9 cellular contexts compared by ENCODE assay signal in the genomic region with DNA sequence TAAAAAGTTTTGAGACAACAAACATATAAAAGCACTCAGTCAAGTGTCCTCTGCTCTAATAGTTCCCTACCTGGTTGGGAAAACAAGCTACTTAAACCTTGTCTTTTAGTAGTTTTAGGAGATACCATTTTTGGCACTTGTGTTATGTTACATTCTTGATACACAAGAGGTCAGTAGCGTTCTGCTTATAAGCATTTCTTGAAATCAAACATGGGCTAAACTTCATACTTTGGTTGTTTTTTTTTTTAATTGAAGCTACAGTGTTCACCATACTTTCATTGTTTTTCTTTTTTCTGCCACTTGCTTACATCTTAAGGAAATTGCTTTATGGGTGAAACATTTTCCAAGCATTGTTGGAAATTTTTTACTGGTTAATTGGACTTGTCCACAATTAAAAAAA. TPM values are rescaled to one million over a fixed set of nuclear protein-coding genes. Genes with fewer than 3 reads are reported as not detected.
DNase-seq lines count a peak whose midpoint lies in the region; ATAC-seq, FAIRE-seq and TF ChIP-seq lines count a peak whose summit lies in the region.
"Had no signal": no experiment of that assay in that cellular context is flagged by ENCODE, and none has a peak within 500 bp of the region (broad histone marks: within the 10 kb centered on the region; RNA-seq: fewer than 3 reads in every experiment).

No MANE protein-coding gene starts in this region.

- H3K4me3 Mint-ChIP-seq in nephron progenitor cell = no peak overlapping the region
- H3K4me3 Mint-ChIP-seq: activated naive CD4-positive, alpha-beta T cell treated with anti-CD3 and anti-CD28 coated beads, Interleukin-2, amount 50 U/mL, for 24 hours had no signal

- no peak overlapping the region for H3K27ac ChIP-seq in heart right ventricle

- DNase-seq in heart right ventricle = no peak
- no peak for DNase-seq in Right ventricle myocardium inferior (ENCODE audit: missing footprints)
- DNase-seq in NCI-H2107 treated with DMSO at 0.1 percent for 48 hours (lab: John Stamatoyannopoulos, UW; ENCODE audit: unreplicated experiment) = peak; percentile 83
- peak; percentile 41 for DNase-seq in bronchial epithelial cell (ENCODE audit: low read depth)
- no peak for DNase-seq in nephron progenitor cell
- DNase-seq in mesenteric fat pad (ENCODE audit: low spot score) = no peak

- H3K4me1 Mint-ChIP-seq in nephron progenitor cell = no peaks in the 10 kb centered on the region

- H3K27me3 ChIP-seq in heart right ventricle = no peaks in the 10 kb centered on the region
- H3K27me3 ChIP-seq in bronchial epithelial cell (ENCODE audit: control insufficient read depth, insufficient read depth, low read length) = no peaks in the 10 kb centered on the region

- 28 to 33% methylated on average over 1 of the region's 1 CpG for WGBS in heart right ventricle, 2 donors

- no peak for FAIRE-seq in bronchial epithelial cell (lab: Jason Lieb, UNC)

- peaks cover 0 to 4% (median 0%) of the 10 kb centered on the region in 11 donors for H3K9me3 ChIP-seq in heart right ventricle

- TF ChIP-seq CTCF in heart right ventricle (IDR thresholded peaks at IDR 0.05) (peak; percentile 26 to 73 (median 56)), bronchial epithelial cell (IDR thresholded peaks at IDR 0.05; ENCODE audit: insufficient read depth, low read length, severe bottlenecking) (peak; percentile 26), nephron progenitor cell (IDR thresholded peaks at IDR 0.05) (peak; percentile 43)

- peaks cover 0 to 3% (median 0%) of the 10 kb centered on the region in 9 donors for H3K4me1 ChIP-seq in heart right ventricle

- H3K4me3 ChIP-seq in heart right ventricle = no peak overlapping the region
- H3K4me3 ChIP-seq in bronchial epithelial cell (ENCODE audit: low read depth, low read length) = no peak overlapping the region

- peaks cover 4% of the 10 kb centered on the region for H3K9me3 Mint-ChIP-seq in nephron progenitor cell
- H3K9me3 Mint-ChIP-seq: activated naive CD4-positive, alpha-beta T cell treated with anti-CD3 and anti-CD28 coated beads, Interleukin-2, amount 50 U/mL, for 24 hours had no signal

- intact Hi-C loops in heart right ventricle (cut with DNase I) = loop anchor here (2.0 to 10.0 kb wide), 11 partner anchors 91 to 626 kb away; no protein-coding TSS in a partner anchor
- intact Hi-C loops in Right ventricle myocardium inferior (cut with DNase I) = loop anchor here (5.0 to 10.0 kb wide), 4 partner anchors 94 to 626 kb away; no protein-coding TSS in a partner anchor

- H3K36me3 ChIP-seq in heart right ventricle (peaks cover 0 to 36% (median 0%) of the 10 kb centered on the region in 9 donors), bronchial epithelial cell (ENCODE audit: control insufficient read depth, insufficient read depth, low read length) (no peaks in the 10 kb centered on the region)

- peak in 1 of 8 donors; percentile 46 for ATAC-seq in heart right ventricle
- ATAC-seq in Right ventricle myocardium inferior = no peak
- no peak for ATAC-seq in HG02571 (IDR thresholded peaks at IDR 0.05; ENCODE audit: unreplicated experiment)
- no peak for ATAC-seq in HG03439 (IDR thresholded peaks at IDR 0.05; ENCODE audit: unreplicated experiment)

- H3K27me3 Mint-ChIP-seq in nephron progenitor cell (ENCODE audit: low read depth, poor library complexity) = no peaks in the 10 kb centered on the region
- H3K27me3 Mint-ChIP-seq: activated naive CD4-positive, alpha-beta T cell treated with anti-CD3 and anti-CD28 coated beads, Interleukin-2, amount 50 U/mL, for 24 hours had no signal

- H3K36me3 Mint-ChIP-seq in nephron progenitor cell (ENCODE audit: low read depth) = peaks cover 12% of the 10 kb centered on the region

- H3K27ac Mint-ChIP-seq in nephron progenitor cell = no peak overlapping the region
- H3K27ac Mint-ChIP-seq: activated naive CD4-positive, alpha-beta T cell treated with anti-CD3 and anti-CD28 coated beads, Interleukin-2, amount 50 U/mL, for 24 hours had no signal

RNA-seq across cellular contexts. Expression of gene NHLRC3, which starts 12.9 kb away (rescaled TPM):
- total RNA-seq in heart right ventricle = 10 to 100 TPM in 9 of 10 donors, 1 to 10 TPM in 1; 9.4 to 15.9 (median 11.9) TPM
- polyA plus RNA-seq in heart right ventricle = 10 to 100 TPM in 1 of 2 donors, 1 to 10 TPM in 1; 3.5 to 11.6 TPM
- total RNA-seq in Right ventricle myocardium inferior = 9.5 TPM
- total RNA-seq in bronchial epithelial cell = 9.0 and 10.0 TPM in 2 replicates
- 27.5 TPM for total RNA-seq in mesenteric fat pad

RNA-seq across cellular contexts. Expression of gene PROSER1, which starts 13.3 kb away (rescaled TPM):
- total RNA-seq in heart right ventricle = 10 to 100 TPM in 9 of 10 donors, 1 to 10 TPM in 1; 9.4 to 22.4 (median 16.7) TPM
- 10 to 100 TPM in 1 of 2 donors, 1 to 10 TPM in 1; 5.4 to 19.9 TPM for polyA plus RNA-seq in heart right ventricle
- total RNA-seq in Right ventricle myocardium inferior = 15.9 TPM
- total RNA-seq in bronchial epithelial cell = 9.5 and 14.8 TPM in 2 replicates
- total RNA-seq in mesenteric fat pad = 21.0 TPM

Comparison
In these comparisons a context has a peak if more than half of its experiments do, and no peak if none do; other contexts are left out.
1. DNase-seq: peak in NCI-H2107 treated with DMSO at 0.1 percent for 48 hours (single experiment) and bronchial epithelial cell (single experiment); none in heart right ventricle (0 of 2), Right ventricle myocardium inferior (single experiment), nephron progenitor cell (single experiment) and mesenteric fat pad (single experiment).
2. Peak in every context shown above with its lines, with median percentiles within 50 percentile points of each other: CTCF ChIP-seq.